ENCODE assay signal across 2 cellular contexts in the genomic region with DNA sequence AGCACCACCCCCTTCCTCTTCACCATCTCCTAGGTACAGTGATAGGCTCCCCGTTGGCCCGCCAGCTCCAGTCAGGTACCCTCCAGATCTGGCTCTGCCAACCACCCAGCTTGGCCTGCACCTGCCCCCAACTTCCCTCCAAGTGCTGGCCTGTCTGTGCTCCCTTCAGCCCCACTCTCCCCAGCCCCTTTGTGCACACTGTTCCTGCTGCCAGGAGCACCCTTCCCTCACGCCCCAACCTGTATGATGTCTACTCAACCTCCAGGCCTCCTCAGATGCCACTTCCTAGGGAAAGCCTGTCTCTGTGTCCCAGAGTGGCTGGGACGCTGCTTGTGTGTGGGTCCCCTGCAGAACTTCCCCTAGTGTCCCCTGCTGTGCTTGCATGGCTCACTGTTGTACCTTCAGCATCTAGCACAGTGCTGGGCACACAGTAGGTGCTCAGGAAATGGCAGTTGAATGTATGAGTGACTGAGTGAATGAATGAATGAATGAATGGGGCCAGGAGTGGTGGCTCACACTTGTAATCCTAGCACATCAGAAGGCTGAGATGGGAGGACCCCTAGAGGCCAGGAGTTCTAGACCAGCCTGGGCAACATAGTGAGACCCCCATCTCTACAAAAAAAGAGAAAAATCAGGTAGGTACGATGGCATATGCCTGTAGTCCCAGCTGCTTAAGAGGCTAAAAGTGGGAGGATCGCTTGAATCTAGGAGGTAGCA.
A peak's percentile ranks its signal among the peaks of the same experiment; 100 is the strongest.
TF ChIP-seq lines count a peak whose summit lies in the region.

No MANE protein-coding gene starts in this region.

TF ChIP-seq in HepG2, 621 proteins besides CTCF, POLR2A, EP300 and RAD21:
- no peak for TF ChIP-seq SMYD3 (CRISPR knock-in tag; IDR thresholded peaks at IDR 0.05)
- no peak for TF ChIP-seq JUND (CRISPR knock-in tag; IDR thresholded peaks at IDR 0.05)
- TF ChIP-seq ZNF556 (CRISPR knock-in tag; IDR thresholded peaks at IDR 0.05; ENCODE audit: borderline replicate concordance), result no peak
- TF ChIP-seq PHF5A (CRISPR knock-in tag; IDR thresholded peaks at IDR 0.05; ENCODE audit: low read depth, unreplicated experiment), result no peak
- peak; percentile 58 for TF ChIP-seq ZKSCAN1 (IDR thresholded peaks at IDR 0.05; ENCODE audit: low read length)
- TF ChIP-seq ZNF747 (CRISPR knock-in tag; IDR thresholded peaks at IDR 0.05; ENCODE audit: borderline replicate concordance), result no peak

TF ChIP-seq in WTC11, 78 proteins besides CTCF, POLR2A, EP300 and RAD21:
- peak; percentile 46; the same call in 1 of the 2 replicates for TF ChIP-seq ZNF121 (CRISPR knock-in tag; IDR thresholded peaks at IDR 0.05)
- no peak for TF ChIP-seq ATF2 (CRISPR knock-in tag; IDR thresholded peaks at IDR 0.05; ENCODE audit: borderline replicate concordance, low read depth)
